8 cellular contexts compared by ENCODE assay signal in the genomic region with DNA sequence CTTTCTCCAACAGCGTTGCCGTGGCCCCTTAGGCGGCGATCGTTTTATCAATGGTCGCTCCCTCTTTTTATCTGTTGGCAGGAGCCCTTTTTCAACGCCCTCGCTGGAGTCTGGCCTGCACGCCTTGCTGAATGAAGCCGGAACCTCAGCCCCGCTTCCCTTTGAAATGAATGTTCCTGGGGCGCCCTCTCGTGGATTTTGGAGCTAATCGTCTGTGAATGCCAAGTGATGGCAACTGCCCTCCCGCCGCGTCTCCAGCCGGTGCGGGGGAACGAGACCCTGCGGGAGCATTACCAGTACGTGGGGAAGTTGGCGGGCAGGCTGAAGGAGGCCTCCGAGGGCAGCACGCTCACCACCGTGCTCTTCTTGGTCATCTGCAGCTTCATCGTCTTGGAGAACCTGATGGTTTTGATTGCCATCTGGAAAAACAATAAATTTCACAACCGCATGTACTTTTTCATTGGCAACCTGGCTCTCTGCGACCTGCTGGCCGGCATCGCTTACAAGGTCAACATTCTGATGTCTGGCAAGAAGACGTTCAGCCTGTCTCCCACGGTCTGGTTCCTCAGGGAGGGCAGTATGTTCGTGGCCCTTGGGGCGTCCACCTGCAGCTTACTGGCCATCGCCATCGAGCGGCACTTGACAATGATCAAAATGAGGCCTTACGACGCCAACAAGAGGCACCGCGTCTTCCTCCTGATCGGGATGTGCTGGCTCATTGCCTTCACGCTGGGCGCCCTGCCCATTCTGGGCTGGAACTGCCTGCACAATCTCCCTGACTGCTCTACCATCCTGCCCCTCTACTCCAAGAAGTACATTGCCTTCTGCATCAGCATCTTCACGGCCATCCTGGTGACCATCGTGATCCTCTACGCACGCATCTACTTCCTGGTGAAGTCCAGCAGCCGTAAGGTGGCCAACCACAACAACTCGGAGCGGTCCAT.
DNase-seq lines count a peak whose midpoint lies in the region; ATAC-seq lines count a peak whose summit lies in the region.

No MANE protein-coding gene starts in this region.

- ATAC-seq in HG02610 (IDR thresholded peaks at IDR 0.05; ENCODE audit: unreplicated experiment) (peak; percentile 61), HG03439 (IDR thresholded peaks at IDR 0.05; ENCODE audit: unreplicated experiment) (no peak)

- DNase-seq in DMS 273 (lab: John Stamatoyannopoulos, UW; ENCODE audit: unreplicated experiment) (peak; percentile 96), NCI-H2196 (lab: John Stamatoyannopoulos, UW; ENCODE audit: unreplicated experiment) (peak; percentile 78), cerebellar nuclear complex (lab: John Stamatoyannopoulos, UW) (peak; percentile 11 to 63), kidney tubule cell (ENCODE audit: low spot score) (peak; percentile 78)
- peak; percentile 60 for DNase-seq in activated CD4-positive, alpha-beta T cell treated with anti-CD3 and anti-CD28 coated beads for 1 hour
- DNase-seq in stimulated activated CD4-positive, alpha-beta T cell treated with anti-CD3 and anti-CD28 coated beads, Interleukin-2, amount 100 ng/mL, for 4 hours (ENCODE audit: low read depth) = peak; percentile 66

Comparison
In these comparisons a context has a peak if more than half of its experiments do, and no peak if none do; other contexts are left out.
1. DNase-seq: peak in every context shown above with its lines; median percentile 96 in DMS 273; 78 in NCI-H2196; 78 in kidney tubule cell; 66 in stimulated activated CD4-positive, alpha-beta T cell treated with anti-CD3 and anti-CD28 coated beads, Interleukin-2, amount 100 ng/mL, for 4 hours; 60 in activated CD4-positive, alpha-beta T cell treated with anti-CD3 and anti-CD28 coated beads for 1 hour; 37 in cerebellar nuclear complex.